1 cellular context compared by ENCODE assay signal in the genomic region with DNA sequence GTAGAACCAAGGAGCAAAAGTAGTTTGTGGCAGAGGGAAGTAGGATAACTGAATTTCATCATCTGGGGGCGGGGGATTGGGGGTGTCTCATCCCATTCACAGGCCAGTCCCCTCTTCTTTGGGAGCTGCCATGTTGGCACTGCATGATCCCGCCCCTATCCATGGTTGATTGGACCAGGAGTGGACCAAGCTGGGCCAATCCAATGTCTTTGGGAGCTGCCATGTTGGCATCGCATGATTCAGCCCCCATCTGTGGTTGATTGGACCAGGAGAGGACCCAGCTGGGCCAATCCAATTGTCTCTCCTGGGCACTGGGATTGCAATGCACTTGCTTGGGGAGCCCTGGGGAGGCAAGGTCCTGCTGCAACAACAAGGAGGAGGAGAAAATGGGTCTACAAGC.
TF ChIP-seq lines count a peak whose summit lies in the region.

No MANE protein-coding gene starts in this region.

TF ChIP-seq in HCT116, 20 proteins besides CTCF, POLR2A, EP300 and RAD21:
- no peak for TF ChIP-seq ELF1 (IDR thresholded peaks at IDR 0.05; ENCODE audit: borderline replicate concordance, low read depth)
- TF ChIP-seq ZNF274 (IDR thresholded peaks at IDR 0.05; ENCODE audit: low read depth, low read length), result no peak
- TF ChIP-seq CEBPB (IDR thresholded peaks at IDR 0.05; ENCODE audit: low read depth), result no peak
- no peak for TF ChIP-seq POLR2AphosphoS5 (IDR thresholded peaks at IDR 0.05; ENCODE audit: low read depth, low read length)
- no peak for TF ChIP-seq SP1 (IDR thresholded peaks at IDR 0.05; ENCODE audit: low read depth)
- TF ChIP-seq CBX3 (IDR thresholded peaks at IDR 0.05; ENCODE audit: low read depth), result no peak
- no peak for TF ChIP-seq YY1 (IDR thresholded peaks at IDR 0.05; ENCODE audit: extremely low read depth, insufficient replicate concordance, low read depth, low read length)
- TF ChIP-seq EZH2 (IDR thresholded peaks at IDR 0.05), result no peak
- TF ChIP-seq EZH2phosphoT487 (IDR thresholded peaks at IDR 0.05; ENCODE audit: borderline replicate concordance), result no peak
- TF ChIP-seq ZBTB33 (IDR thresholded peaks at IDR 0.05; ENCODE audit: extremely low read depth, insufficient replicate concordance, low read length), result no peak
- no peak for TF ChIP-seq SRF (IDR thresholded peaks at IDR 0.05; ENCODE audit: low read depth)
- TF ChIP-seq, protein P1, sequence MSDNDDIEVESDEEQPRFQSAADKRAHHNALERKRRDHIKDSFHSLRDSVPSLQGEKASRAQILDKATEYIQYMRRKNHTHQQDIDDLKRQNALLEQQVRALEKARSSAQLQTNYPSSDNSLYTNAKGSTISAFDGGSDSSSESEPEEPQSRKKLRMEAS (IDR thresholded peaks at IDR 0.05), result no peak
- no peak for TF ChIP-seq TCF7L2 (IDR thresholded peaks at IDR 0.05; ENCODE audit: borderline replicate concordance, extremely low read depth, insufficient read depth, insufficient read length)
